In the genomic region with DNA sequence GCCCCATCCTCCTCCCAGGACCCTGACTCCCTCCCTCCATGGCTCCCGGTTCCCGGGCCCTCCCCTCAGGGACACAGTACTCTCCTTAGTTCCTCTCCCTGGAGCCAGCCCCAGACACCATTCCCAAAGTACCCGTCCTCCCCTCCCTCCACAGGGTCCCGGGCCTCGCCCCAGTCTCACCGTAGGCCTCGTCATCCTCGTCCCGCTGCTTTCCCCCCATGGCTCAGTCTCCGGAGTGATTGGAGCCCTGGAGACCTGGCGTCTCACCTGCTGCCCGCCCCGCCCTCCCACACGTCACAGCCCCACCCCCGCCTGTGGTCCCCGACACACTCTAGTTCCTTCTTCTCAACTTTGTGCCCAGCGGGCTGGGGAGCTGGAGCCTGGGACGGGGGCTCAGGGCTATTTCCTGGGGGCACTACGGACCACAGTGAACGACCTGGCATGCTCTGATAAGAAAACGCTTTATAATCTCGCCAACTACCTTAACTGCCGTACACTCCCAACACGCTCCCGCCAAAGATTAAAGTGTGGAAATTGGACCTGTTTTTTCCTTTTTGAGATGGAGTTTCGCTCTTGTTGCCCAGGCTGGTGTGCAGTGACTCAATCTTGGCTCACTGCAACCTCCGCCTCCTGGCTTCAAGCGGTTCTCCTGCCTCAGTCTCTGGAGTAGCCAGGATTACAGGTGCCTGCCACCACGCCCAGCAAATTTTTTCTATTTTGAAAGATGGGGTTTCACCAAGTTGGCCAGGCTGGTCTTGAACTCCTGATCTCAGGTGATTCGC, we compare ENCODE assay signal across 15 cellular contexts. TPM values are rescaled to one million over a fixed set of nuclear protein-coding genes. Genes with fewer than 3 reads are reported as not detected.
DNase-seq lines count a peak whose midpoint lies in the region; ATAC-seq and TF ChIP-seq lines count a peak whose summit lies in the region.
"Had no signal": no experiment of that assay in that cellular context is flagged by ENCODE, and none has a peak within 500 bp of the region (broad histone marks: within the 10 kb centered on the region; RNA-seq: fewer than 3 reads in every experiment).

A gene (minus strand): TSS at position 237 of the 782 bp plus-strand sequence. CDS start 17 bp downstream, at position 220.

- H3K27ac ChIP-seq in HUES48 (ENCODE audit: low read depth, low read length): no peak within 1 kb of the TSS
- H3K27ac ChIP-seq in left lung: peak within 1 kb of the TSS; percentile 28 to 35

- H3K9me3 Mint-ChIP-seq in central memory CD8-positive, alpha-beta T cell: no peaks in the 10 kb centered on the region
- no peaks in the 10 kb centered on the region for H3K9me3 Mint-ChIP-seq in stimulated activated effector memory CD8-positive, alpha-beta T cell treated with anti-CD3 and anti-CD28 coated beads, Interleukin-12 subunit alpha, Interleukin-12 subunit beta, amount 100 ng/mL, for 72 hours
- H3K9me3 Mint-ChIP-seq in natural killer cell treated with Interleukin-12 subunit alpha and Interleukin-12 subunit beta and Interleukin-15 and Interleukin-18, amount 100 ng/mL, for 72 hours: no peaks in the 10 kb centered on the region
- H3K9me3 Mint-ChIP-seq: CD4-positive, alpha-beta T cell; T-helper 1 cell treated with Interleukin-12 subunit alpha and Interleukin-12 subunit beta and Interleukin-4 antibody, amounts not matched to agents 30 μg/mL and 1 μg/mL, for 36 hours had no signal

- H3K36me3 ChIP-seq in HUES48 (ENCODE audit: control insufficient read depth, insufficient read depth, low read length): peaks cover 43% of the 10 kb centered on the region
- H3K36me3 ChIP-seq in left lung: peaks cover 0 to 46% of the 10 kb centered on the region in 2 donors

- intact Hi-C loops in left lung (cut with DNase I): no loop called here

- H3K27me3 ChIP-seq in HUES48 (ENCODE audit: control insufficient read depth, insufficient read depth, low read length): no peaks in the 10 kb centered on the region
- H3K27me3 ChIP-seq in left lung: no peaks in the 10 kb centered on the region

- no peaks in the 10 kb centered on the region for H3K9me3 ChIP-seq in HUES48 (ENCODE audit: control insufficient read depth, insufficient read depth, low read length)
- H3K9me3 ChIP-seq in left lung: no peaks in the 10 kb centered on the region

- DNase-seq in central memory CD8-positive, alpha-beta T cell (ENCODE audit: low spot score in 2 of 2): no peak
- DNase-seq in left lung (no peak), T-helper 1 cell (no peak)
- no peak for DNase-seq in stimulated activated effector memory CD8-positive, alpha-beta T cell treated with anti-CD3 and anti-CD28 coated beads, Interleukin-12 subunit alpha, Interleukin-12 subunit beta, amount 100 ng/mL, for 72 hours (ENCODE audit: low spot score in 2 of 2)
- DNase-seq in natural killer cell treated with Interleukin-12 subunit alpha and Interleukin-12 subunit beta and Interleukin-15 and Interleukin-18, amount 100 ng/mL, for 72 hours (ENCODE audit: low spot score): no peak
- DNase-seq: activated CD4-positive, alpha-beta T cell treated with anti-CD3 and anti-CD28 coated beads, Interleukin-2, amount 50 U/mL, for 48 hours; activated naive CD4-positive, alpha-beta T cell; CD4-positive, alpha-beta T cell; stimulated activated CD4-positive, alpha-beta T cell treated with anti-CD3 and anti-CD28 coated beads, Interleukin-1b, Interleukin-23, amount 100 ng/mL, for 48 hours; stimulated activated naive CD4-positive, alpha-beta T cell had no signal

- no peak within 1 kb of the TSS for H3K4me3 Mint-ChIP-seq in central memory CD8-positive, alpha-beta T cell
- no peak within 1 kb of the TSS for H3K4me3 Mint-ChIP-seq in stimulated activated effector memory CD8-positive, alpha-beta T cell treated with anti-CD3 and anti-CD28 coated beads, Interleukin-12 subunit alpha, Interleukin-12 subunit beta, amount 100 ng/mL, for 72 hours
- no peak within 1 kb of the TSS for H3K4me3 Mint-ChIP-seq in natural killer cell treated with Interleukin-12 subunit alpha and Interleukin-12 subunit beta and Interleukin-15 and Interleukin-18, amount 100 ng/mL, for 72 hours
- H3K4me3 Mint-ChIP-seq: CD4-positive, alpha-beta T cell; T-helper 1 cell treated with Interleukin-12 subunit alpha and Interleukin-12 subunit beta and Interleukin-4 antibody, amounts not matched to agents 30 μg/mL and 1 μg/mL, for 36 hours had no signal

- no peaks in the 10 kb centered on the region for H3K27me3 Mint-ChIP-seq in central memory CD8-positive, alpha-beta T cell
- no peaks in the 10 kb centered on the region for H3K27me3 Mint-ChIP-seq in natural killer cell treated with Interleukin-12 subunit alpha and Interleukin-12 subunit beta and Interleukin-15 and Interleukin-18, amount 100 ng/mL, for 72 hours
- H3K27me3 Mint-ChIP-seq: CD4-positive, alpha-beta T cell had no signal

- no peak for TF ChIP-seq CTCF in left lung (IDR thresholded peaks at IDR 0.05)

- H3K36me3 Mint-ChIP-seq in central memory CD8-positive, alpha-beta T cell (ENCODE audit: insufficient read depth): peaks cover 26% of the 10 kb centered on the region
- peaks cover 43% of the 10 kb centered on the region for H3K36me3 Mint-ChIP-seq in stimulated activated effector memory CD8-positive, alpha-beta T cell treated with anti-CD3 and anti-CD28 coated beads, Interleukin-12 subunit alpha, Interleukin-12 subunit beta, amount 100 ng/mL, for 72 hours
- H3K36me3 Mint-ChIP-seq in natural killer cell treated with Interleukin-12 subunit alpha and Interleukin-12 subunit beta and Interleukin-15 and Interleukin-18, amount 100 ng/mL, for 72 hours: peaks cover 7% of the 10 kb centered on the region

- no peaks in the 10 kb centered on the region for H3K4me1 Mint-ChIP-seq in central memory CD8-positive, alpha-beta T cell
- peaks cover 6% of the 10 kb centered on the region for H3K4me1 Mint-ChIP-seq in stimulated activated effector memory CD8-positive, alpha-beta T cell treated with anti-CD3 and anti-CD28 coated beads, Interleukin-12 subunit alpha, Interleukin-12 subunit beta, amount 100 ng/mL, for 72 hours
- H3K4me1 Mint-ChIP-seq in natural killer cell treated with Interleukin-12 subunit alpha and Interleukin-12 subunit beta and Interleukin-15 and Interleukin-18, amount 100 ng/mL, for 72 hours (ENCODE audit: low read depth in 2 of 2): no peaks in the 10 kb centered on the region

- ATAC-seq in central memory CD8-positive, alpha-beta T cell (replicated peaks; ENCODE audit: extremely low read depth, poor library complexity, severe bottlenecking): no peak
- ATAC-seq in left lung (peak; percentile 81), GM18907 (IDR thresholded peaks at IDR 0.05; ENCODE audit: unreplicated experiment) (no peak), GM19351 (IDR thresholded peaks at IDR 0.05; ENCODE audit: unreplicated experiment) (no peak)
- no peak for ATAC-seq in stimulated activated effector memory CD8-positive, alpha-beta T cell treated with anti-CD3 and anti-CD28 coated beads, Interleukin-12 subunit alpha, Interleukin-12 subunit beta, amount 100 ng/mL, for 72 hours
- ATAC-seq in natural killer cell treated with Interleukin-12 subunit alpha and Interleukin-12 subunit beta and Interleukin-15 and Interleukin-18, amount 100 ng/mL, for 72 hours: no peak
- ATAC-seq: left lobe of liver had no signal

- no peak within 1 kb of the TSS for H3K9ac ChIP-seq in HUES48 (ENCODE audit: low read depth, low read length)

- peak within 1 kb of the TSS; percentile 29 for H3K27ac Mint-ChIP-seq in central memory CD8-positive, alpha-beta T cell (ENCODE audit: low read depth)
- peak within 1 kb of the TSS; percentile 78 for H3K27ac Mint-ChIP-seq in stimulated activated effector memory CD8-positive, alpha-beta T cell treated with anti-CD3 and anti-CD28 coated beads, Interleukin-12 subunit alpha, Interleukin-12 subunit beta, amount 100 ng/mL, for 72 hours
- no peak within 1 kb of the TSS for H3K27ac Mint-ChIP-seq in natural killer cell treated with Interleukin-12 subunit alpha and Interleukin-12 subunit beta and Interleukin-15 and Interleukin-18, amount 100 ng/mL, for 72 hours
- H3K27ac Mint-ChIP-seq: CD4-positive, alpha-beta T cell; T-helper 1 cell treated with Interleukin-12 subunit alpha and Interleukin-12 subunit beta and Interleukin-4 antibody, amounts not matched to agents 30 μg/mL and 1 μg/mL, for 36 hours had no signal

- H3K4me3 ChIP-seq in HUES48 (ENCODE audit: low read depth, low read length) (peak within 1 kb of the TSS; percentile 40; the same call in 1 of the 2 replicates), left lung (peak within 1 kb of the TSS; percentile 19 to 32)

- no peaks in the 10 kb centered on the region; the same call in 1 of the 2 replicates for H3K4me1 ChIP-seq in HUES48 (ENCODE audit: control insufficient read depth, insufficient read depth, low read length)
- H3K4me1 ChIP-seq in left lung: no peaks in the 10 kb centered on the region

RNA-seq across cellular contexts. Expression of the gene that starts here (rescaled TPM):
- total RNA-seq in left lung: 10 to 100 TPM; 37.5 to 78.8 TPM
- total RNA-seq in natural killer cell treated with Interleukin-12 subunit alpha and Interleukin-12 subunit beta and Interleukin-15 and Interleukin-18, amount 100 ng/mL, for 72 hours: not detected

Comparison
In these comparisons a context has a peak if more than half of its experiments do, and no peak if none do; other contexts are left out.
1. RNA of the gene that starts here (total RNA-seq): 37.5 to 78.8 TPM in left lung; not detected in natural killer cell treated with Interleukin-12 subunit alpha and Interleukin-12 subunit beta and Interleukin-15 and Interleukin-18, amount 100 ng/mL, for 72 hours; every median in the first group is over 10 times any median in the second.
2. H3K27ac Mint-ChIP-seq: peak in central memory CD8-positive, alpha-beta T cell (single experiment) and stimulated activated effector memory CD8-positive, alpha-beta T cell treated with anti-CD3 and anti-CD28 coated beads, Interleukin-12 subunit alpha, Interleukin-12 subunit beta, amount 100 ng/mL, for 72 hours (single experiment); none in natural killer cell treated with Interleukin-12 subunit alpha and Interleukin-12 subunit beta and Interleukin-15 and Interleukin-18, amount 100 ng/mL, for 72 hours (0 of 2).